Comparison of ENCODE assay signal across 28 cellular contexts in genomic region chr15:88345962-88346361, GRCh38.
"Had no signal": no experiment of that assay in that cellular context is flagged by ENCODE, and none has a peak within 500 bp of the region (broad histone marks: within the 10 kb centered on the region; RNA-seq: fewer than 3 reads in every experiment).

No MANE protein-coding gene starts in this region.

- H3K9me3 ChIP-seq: colonic mucosa, esophagus squamous epithelium, gastrocnemius medialis, heart left ventricle had no signal

- FAIRE-seq: endometrium, endothelial cell of umbilical vein, frontal cortex had no signal

- DNase-seq: colonic mucosa; cortex of kidney; dermis blood vessel endothelial cell; dorsolateral prefrontal cortex; effector CD4-positive, alpha-beta T cell; effector CD8-positive, alpha-beta T cell; effector memory CD4-positive, alpha-beta T cell; effector memory CD8-positive, alpha-beta T cell; endodermal cell; erythroblast; esophagus squamous epithelium; foreskin fibroblast; foreskin keratinocyte; foreskin melanocyte; gastrocnemius medialis; glutamatergic neuron; head of caudate nucleus; heart left ventricle; heart right ventricle had no signal

- H3K4me3 ChIP-seq: colonic mucosa, coronary artery, dorsolateral prefrontal cortex, esophagus muscularis mucosa, esophagus squamous epithelium, gastrocnemius medialis, gastroesophageal sphincter, heart left ventricle, heart right ventricle, hepatocyte had no signal

- H3K27ac ChIP-seq: colonic mucosa, coronary artery, dorsolateral prefrontal cortex, epithelial cell of prostate, esophagus muscularis mucosa, esophagus squamous epithelium, foreskin keratinocyte, gastrocnemius medialis, gastroesophageal sphincter, heart left ventricle, heart right ventricle, hepatocyte had no signal

- ATAC-seq: effector memory CD8-positive, alpha-beta T cell; esophagus mucosa; foreskin keratinocyte; gastrocnemius medialis; gastroesophageal sphincter; heart left ventricle; heart right ventricle had no signal

- H3K4me1 ChIP-seq: colonic mucosa, esophagus muscularis mucosa, esophagus squamous epithelium, foreskin keratinocyte, gastrocnemius medialis, gastroesophageal sphincter, heart left ventricle, heart right ventricle had no signal

- H2AFZ ChIP-seq: hepatocyte had no signal

- H3K27me3 ChIP-seq: colonic mucosa, esophagus squamous epithelium, foreskin keratinocyte, gastrocnemius medialis, hepatocyte had no signal

- H3K4me2 ChIP-seq: hepatocyte had no signal

- H3K36me3 ChIP-seq: colonic mucosa, esophagus muscularis mucosa, esophagus squamous epithelium, gastrocnemius medialis, gastroesophageal sphincter, heart left ventricle, heart right ventricle had no signal

- H3K79me2 ChIP-seq: hepatocyte had no signal
